ENCODE assay signal across 18 cellular contexts in the genomic region with DNA sequence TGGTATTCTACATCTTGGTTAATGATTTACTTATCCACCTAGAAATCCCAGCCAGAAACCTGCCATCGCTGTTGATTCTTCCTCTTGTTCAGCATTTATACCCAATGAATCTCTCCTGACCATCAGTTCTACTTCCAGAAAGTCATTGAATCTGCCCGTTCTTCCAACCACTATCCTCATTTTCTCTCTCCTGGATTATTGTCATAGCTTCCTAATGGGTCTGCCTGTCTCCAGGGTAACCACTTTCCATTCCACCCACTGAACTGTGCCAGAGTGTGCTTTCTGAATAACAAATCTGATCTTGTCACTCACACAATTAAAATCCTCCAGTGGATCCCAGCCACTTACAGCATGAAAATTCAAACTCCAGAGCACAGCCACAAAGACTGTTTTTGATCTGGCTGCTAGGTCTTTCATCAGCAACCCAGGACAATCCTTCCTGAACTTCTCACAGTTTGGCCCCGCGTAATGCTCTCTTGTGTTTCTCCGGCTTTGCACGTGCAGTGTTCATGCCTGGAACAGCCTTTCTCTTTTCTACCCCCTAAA.
DNase-seq lines count a peak whose midpoint lies in the region; ATAC-seq, FAIRE-seq and TF ChIP-seq lines count a peak whose summit lies in the region.
"Had no signal": no experiment of that assay in that cellular context is flagged by ENCODE, and none has a peak within 500 bp of the region (broad histone marks: within the 10 kb centered on the region; RNA-seq: fewer than 3 reads in every experiment).

No MANE protein-coding gene starts in this region.

- ATAC-seq in GM19455 (IDR thresholded peaks at IDR 0.05; ENCODE audit: unreplicated experiment) = no peak
- no peak for ATAC-seq in naive thymus-derived CD8-positive, alpha-beta T cell
- ATAC-seq: activated CD8-positive, alpha-beta T cell treated with anti-CD3 and anti-CD28 coated beads for 36 hours; activated T-cell treated with anti-CD3 and anti-CD28 coated beads, Interleukin-2, amount 50 U/mL, for 72 hours had no signal

- peaks cover 0 to 9% (median 0%) of the 10 kb centered on the region in 5 donors for H3K27me3 Mint-ChIP-seq in naive thymus-derived CD8-positive, alpha-beta T cell
- H3K27me3 Mint-ChIP-seq: activated CD8-positive, alpha-beta T cell treated with anti-CD3 and anti-CD28 coated beads for 36 hours; type B pancreatic cell had no signal

- no peaks in the 10 kb centered on the region for H3K36me3 ChIP-seq in bronchial epithelial cell (ENCODE audit: control insufficient read depth, insufficient read depth, low read length)
- H3K36me3 ChIP-seq: gastrocnemius medialis, Peyer's patch had no signal

- no peaks in the 10 kb centered on the region for H3K9me3 Mint-ChIP-seq in naive thymus-derived CD8-positive, alpha-beta T cell
- H3K9me3 Mint-ChIP-seq: activated CD8-positive, alpha-beta T cell treated with anti-CD3 and anti-CD28 coated beads for 36 hours; activated T-cell treated with anti-CD3 and anti-CD28 coated beads, Interleukin-2, amount 50 U/mL, for 72 hours; type B pancreatic cell had no signal

- DNase-seq in NCI-H1092 (lab: John Stamatoyannopoulos, UW) (peak; percentile 10), bronchial epithelial cell (ENCODE audit: low read depth) (no peak), putamen (ENCODE audit: low spot score) (peak; percentile 87), NCI-H524 treated with DMSO at 0.1 percent for 48 hours (lab: John Stamatoyannopoulos, UW) (no peak)
- DNase-seq in NK-92 treated with Interleukin-12 subunit alpha and Interleukin-12 subunit beta, amount 100 ng/mL, for 24 hours (lab: John Stamatoyannopoulos, UW) = no peak
- DNase-seq in naive thymus-derived CD8-positive, alpha-beta T cell = no peak
- DNase-seq: activated CD8-positive, alpha-beta T cell treated with anti-CD3 and anti-CD28 coated beads for 36 hours; activated T-cell treated with anti-CD3 and anti-CD28 coated beads, Interleukin-2, amount 50 U/mL, for 72 hours; DMS79 treated with DMSO at 0.1 percent for 48 hours; gastrocnemius medialis; NCI-H1694 treated with DMSO at 0.1 percent for 48 hours; NCI-H526 treated with DMSO at 0.1 percent for 48 hours; Peyer's patch had no signal

- no peak overlapping the region for H3K4me3 Mint-ChIP-seq in naive thymus-derived CD8-positive, alpha-beta T cell
- H3K4me3 Mint-ChIP-seq: activated CD8-positive, alpha-beta T cell treated with anti-CD3 and anti-CD28 coated beads for 36 hours; activated T-cell treated with anti-CD3 and anti-CD28 coated beads, Interleukin-2, amount 50 U/mL, for 72 hours; type B pancreatic cell had no signal

- H3K27ac ChIP-seq in layer of hippocampus (ENCODE audit: low read depth, low read length) = peak overlapping the region; percentile 80
- H3K27ac ChIP-seq: C4-2B, Peyer's patch had no signal

- no peaks in the 10 kb centered on the region for H3K4me1 Mint-ChIP-seq in naive thymus-derived CD8-positive, alpha-beta T cell

- no peak for TF ChIP-seq CTCF in bronchial epithelial cell (IDR thresholded peaks at IDR 0.05; ENCODE audit: insufficient read depth, low read length, severe bottlenecking)

- H3K27me3 ChIP-seq in bronchial epithelial cell (ENCODE audit: control insufficient read depth, insufficient read depth, low read length) (no peaks in the 10 kb centered on the region), layer of hippocampus (ENCODE audit: control insufficient read depth, insufficient read depth, low read length) (no peaks in the 10 kb centered on the region)
- H3K27me3 ChIP-seq: gastrocnemius medialis, Peyer's patch had no signal

- no peaks in the 10 kb centered on the region for H3K36me3 Mint-ChIP-seq in naive thymus-derived CD8-positive, alpha-beta T cell
- H3K36me3 Mint-ChIP-seq: type B pancreatic cell had no signal

- POLR2A ChIA-PET in naive thymus-derived CD8-positive, alpha-beta T cell (lab: Charles Lee) = no interaction called here

- peak; percentile 13 for FAIRE-seq in bronchial epithelial cell (lab: Jason Lieb, UNC)

- H3K4me3 ChIP-seq in bronchial epithelial cell (ENCODE audit: low read depth, low read length) = no peak overlapping the region
- H3K4me3 ChIP-seq: gastrocnemius medialis, Peyer's patch, smooth muscle cell had no signal

- H3K27ac Mint-ChIP-seq in naive thymus-derived CD8-positive, alpha-beta T cell = no peak overlapping the region
- H3K27ac Mint-ChIP-seq: activated CD8-positive, alpha-beta T cell treated with anti-CD3 and anti-CD28 coated beads for 36 hours; activated T-cell treated with anti-CD3 and anti-CD28 coated beads, Interleukin-2, amount 50 U/mL, for 72 hours; type B pancreatic cell had no signal

Comparison
In these comparisons a context has a peak if more than half of its experiments do, and no peak if none do; other contexts are left out.
1. DNase-seq: peak in NCI-H1092 (single experiment) and putamen (single experiment); none in bronchial epithelial cell (single experiment), NK-92 treated with Interleukin-12 subunit alpha and Interleukin-12 subunit beta, amount 100 ng/mL, for 24 hours (single experiment), NCI-H524 treated with DMSO at 0.1 percent for 48 hours (single experiment) and naive thymus-derived CD8-positive, alpha-beta T cell (0 of 10).